In genomic region chr17:16197276-16197675, GRCh38 we compare ENCODE assay signal across 27 cellular contexts.
"Had no signal": no experiment of that assay in that cellular context is flagged by ENCODE, and none has a peak within 500 bp of the region (broad histone marks: within the 10 kb centered on the region; RNA-seq: fewer than 3 reads in every experiment).

No MANE protein-coding gene starts in this region.

- H3K27me3 ChIP-seq: Peyer's patch, SJCRH30 had no signal

- H3K9ac ChIP-seq: SK-N-SH had no signal

- H3K9me3 ChIP-seq: Peyer's patch, SK-N-SH had no signal

- H3K9me3 Mint-ChIP-seq: activated CD4-positive, alpha-beta memory T cell treated with anti-CD3 and anti-CD28 coated beads for 36 hours; activated CD4-positive, alpha-beta T cell treated with anti-CD3 and anti-CD28 coated beads, Interleukin-2, amount 10 ng/mL, durations not matched to agents 7 days and 5 days; activated T-cell treated with anti-CD3 and anti-CD28 coated beads, Interleukin-2, amount 50 U/mL, for 4 hours; brain; central memory CD8-positive, alpha-beta T cell had no signal

- H3K4me1 ChIP-seq: SJCRH30 had no signal

- H3K27ac ChIP-seq: Peyer's patch, RWPE1, SJCRH30, VCaP had no signal

- DNase-seq: activated CD4-positive, alpha-beta memory T cell treated with anti-CD3 and anti-CD28 coated beads for 36 hours; activated CD4-positive, alpha-beta T cell treated with anti-CD3 and anti-CD28 coated beads, Interleukin-2, amount 10 ng/mL, durations not matched to agents 7 days and 5 days; activated CD4-positive, CD25-positive, alpha-beta regulatory T cell; activated CD8-positive, alpha-beta memory T cell treated with anti-CD3 and anti-CD28 coated beads for 24 hours; activated effector memory CD4-positive, alpha-beta T cell treated with anti-CD3 and anti-CD28 coated beads, Interleukin-2, amount 50 U/mL, for 16 hours; activated naive CD4-positive, alpha-beta T cell treated with Interleukin-2 at 50 U/mL for 16 hours; activated T-cell treated with anti-CD3 and anti-CD28 coated beads, Interleukin-2, amount 50 U/mL, for 4 hours; amniotic stem cell; KBM-7; NCI-H1092; NCI-H1417 treated with DMSO at 0.1 percent for 48 hours; NCI-H1694 treated with DMSO at 0.1 percent for 48 hours; NCI-H2029 treated with DMSO at 0.1 percent for 48 hours; NCI-H345; NCI-H510A treated with DMSO at 0.1 percent for 48 hours; NCI-H69; Peyer's patch; Right ventricle myocardium superior; SJCRH30; SK-N-SH; T-helper 1 cell had no signal

- H3K4me3 ChIP-seq: Peyer's patch, SJCRH30 had no signal

- H3K27ac Mint-ChIP-seq: activated CD4-positive, alpha-beta memory T cell treated with anti-CD3 and anti-CD28 coated beads for 36 hours; activated CD4-positive, alpha-beta T cell treated with anti-CD3 and anti-CD28 coated beads, Interleukin-2, amount 10 ng/mL, durations not matched to agents 7 days and 5 days; activated naive CD8-positive, alpha-beta T cell; brain had no signal

- H3K27me3 Mint-ChIP-seq: activated CD4-positive, alpha-beta memory T cell treated with anti-CD3 and anti-CD28 coated beads for 36 hours; activated CD4-positive, alpha-beta T cell treated with anti-CD3 and anti-CD28 coated beads, Interleukin-2, amount 10 ng/mL, durations not matched to agents 7 days and 5 days; activated naive CD8-positive, alpha-beta T cell; brain; central memory CD8-positive, alpha-beta T cell had no signal

- H3K4me2 ChIP-seq: SK-N-SH had no signal

- ATAC-seq: activated T-cell treated with anti-CD3 and anti-CD28 coated beads, Interleukin-2, amount 50 U/mL, for 4 hours had no signal

- H3K4me3 Mint-ChIP-seq: activated CD4-positive, alpha-beta memory T cell treated with anti-CD3 and anti-CD28 coated beads for 36 hours; activated CD4-positive, alpha-beta T cell treated with anti-CD3 and anti-CD28 coated beads, Interleukin-2, amount 10 ng/mL, durations not matched to agents 7 days and 5 days; activated naive CD8-positive, alpha-beta T cell; activated T-cell treated with anti-CD3 and anti-CD28 coated beads, Interleukin-2, amount 50 U/mL, for 4 hours; brain; central memory CD8-positive, alpha-beta T cell had no signal

- FAIRE-seq: astrocyte had no signal
